In genomic region chr11:61524963-61525587, GRCh38 we compare ENCODE assay signal across 24 cellular contexts. TPM values are rescaled to one million over a fixed set of nuclear protein-coding genes. Genes with fewer than 3 reads are reported as not detected.
"Had no signal": no experiment of that assay in that cellular context is flagged by ENCODE, and none has a peak within 500 bp of the region (broad histone marks: within the 10 kb centered on the region; RNA-seq: fewer than 3 reads in every experiment).

No MANE protein-coding gene starts in this region.

- H3K4me3 Mint-ChIP-seq: activated naive CD4-positive, alpha-beta T cell treated with anti-CD3 and anti-CD28 coated beads, Interleukin-2, amount 10 ng/mL, durations not matched to agents 7 days and 5 days; activated naive CD8-positive, alpha-beta T cell treated with anti-CD3 and anti-CD28 coated beads for 36 hours; activated T-cell treated with anti-CD3 and anti-CD28 coated beads, Interleukin-2, amount 50 U/mL, for 4 hours; T-helper 17 cell; WTC11 had no signal

- H3K4me3 ChIP-seq: MG63 had no signal

- H3K36me3 ChIP-seq: MG63 had no signal

- H3K9me3 Mint-ChIP-seq: activated naive CD4-positive, alpha-beta T cell treated with anti-CD3 and anti-CD28 coated beads, Interleukin-2, amount 10 ng/mL, durations not matched to agents 7 days and 5 days; activated naive CD8-positive, alpha-beta T cell treated with anti-CD3 and anti-CD28 coated beads for 36 hours; activated T-cell treated with anti-CD3 and anti-CD28 coated beads, Interleukin-2, amount 50 U/mL, for 4 hours; WTC11 had no signal

- H3K36me3 Mint-ChIP-seq: activated naive CD4-positive, alpha-beta T cell treated with anti-CD3 and anti-CD28 coated beads, Interleukin-2, amount 10 ng/mL, durations not matched to agents 7 days and 5 days; activated naive CD8-positive, alpha-beta T cell treated with anti-CD3 and anti-CD28 coated beads for 36 hours had no signal

- H3K27me3 ChIP-seq: MG63 had no signal

- H3K27ac Mint-ChIP-seq: activated naive CD4-positive, alpha-beta T cell treated with anti-CD3 and anti-CD28 coated beads, Interleukin-2, amount 10 ng/mL, durations not matched to agents 7 days and 5 days; activated naive CD8-positive, alpha-beta T cell treated with anti-CD3 and anti-CD28 coated beads for 36 hours; T-helper 17 cell; WTC11 had no signal

- ATAC-seq: activated T-cell treated with anti-CD3 and anti-CD28 coated beads, Interleukin-2, amount 50 U/mL, for 4 hours; Panc1; T-helper 17 cell; WTC11 had no signal

- H3K9me3 ChIP-seq: MG63 had no signal

- DNase-seq: activated CD4-positive, alpha-beta T cell treated with anti-CD3 and anti-CD28 coated beads for 48 hours; activated CD4-positive, alpha-beta T cell treated with anti-CD3 and anti-CD28 coated beads, Interleukin-2, amount 50 U/mL, for 48 hours; activated CD4-positive, CD25-positive, alpha-beta regulatory T cell treated with anti-CD3 and anti-CD28 coated beads, Interleukin-2, amount 50 U/mL, for 72 hours; activated gamma-delta T cell treated with Interleukin-2 at 50 U/mL for 16 hours; activated naive CD4-positive, alpha-beta T cell treated with anti-CD3 and anti-CD28 coated beads, Interleukin-2, amount 10 ng/mL, durations not matched to agents 7 days and 5 days; activated naive CD8-positive, alpha-beta T cell treated with anti-CD3 and anti-CD28 coated beads for 36 hours; activated T-cell treated with anti-CD3 and anti-CD28 coated beads, Interleukin-2, amount 50 U/mL, for 4 hours; anterior cingulate cortex; caudate nucleus; MG63; NCI-H1105; NCI-H1436; NCI-H1694 treated with DMSO at 0.1 percent for 48 hours; NCI-H2029 treated with DMSO at 0.1 percent for 48 hours; NCI-H345; NCI-H510A treated with DMSO at 0.1 percent for 48 hours; NCI-H69; NK-92 treated with Interleukin-12 subunit alpha and Interleukin-12 subunit beta, amount 100 ng/mL, for 24 hours; OCI-M1; SIG-M5; T-helper 17 cell; T-helper 9 cell had no signal

- H3K4me1 Mint-ChIP-seq: activated naive CD4-positive, alpha-beta T cell treated with anti-CD3 and anti-CD28 coated beads, Interleukin-2, amount 10 ng/mL, durations not matched to agents 7 days and 5 days; activated naive CD8-positive, alpha-beta T cell treated with anti-CD3 and anti-CD28 coated beads for 36 hours had no signal

RNA-seq across cellular contexts. Expression of gene LRRC10B, which starts 16.5 kb away (rescaled TPM):
- total RNA-seq: activated naive CD8-positive, alpha-beta T cell treated with anti-CD3 and anti-CD28 coated beads for 36 hours; activated T-cell treated with anti-CD3 and anti-CD28 coated beads, Interleukin-2, amount 50 U/mL, for 4 hours; T-helper 17 cell had no signal

RNA-seq across cellular contexts. Expression of gene SYT7, which starts 55.8 kb away (rescaled TPM):
- total RNA-seq: activated naive CD8-positive, alpha-beta T cell treated with anti-CD3 and anti-CD28 coated beads for 36 hours; T-helper 17 cell had no signal
